ENCODE assay signal across 25 cellular contexts in genomic region chr6:83488448-83488847, GRCh38. TPM values are rescaled to one million over a fixed set of nuclear protein-coding genes. Genes with fewer than 3 reads are reported as not detected.
"Had no signal": no experiment of that assay in that cellular context is flagged by ENCODE, and none has a peak within 500 bp of the region (broad histone marks: within the 10 kb centered on the region; RNA-seq: fewer than 3 reads in every experiment).

No MANE protein-coding gene starts in this region.

- ATAC-seq: K562, Panc1, PC-3 had no signal

- H3K36me3 Mint-ChIP-seq: IgD-negative memory B cell had no signal

- H3K4me3 ChIP-seq: K562 had no signal

- H3K9me3 Mint-ChIP-seq: IgD-negative memory B cell had no signal

- H3K9me3 ChIP-seq: SK-N-SH had no signal

- H3K27ac ChIP-seq: HL-60, KMS-11, RWPE1 had no signal

- DNase-seq: Kasumi-1, MV-4-11, NCI-H1048, NCI-H1105, NCI-H1417 treated with DMSO at 0.1 percent for 48 hours, NCI-H146, NCI-H1694 treated with DMSO at 0.1 percent for 48 hours, NCI-H1930, NCI-H2081, NCI-H2107, NCI-H2227 treated with DMSO at 0.1 percent for 48 hours, NCI-H524, NCI-H526 treated with DMSO at 0.1 percent for 48 hours, NCI-H748 treated with DMSO at 0.1 percent for 48 hours, SHP77, SK-N-SH had no signal

- H3K27me3 Mint-ChIP-seq: IgD-negative memory B cell had no signal

- H3K4me3 Mint-ChIP-seq: IgD-negative memory B cell had no signal

- H3K4me1 Mint-ChIP-seq: IgD-negative memory B cell had no signal

RNA-seq across cellular contexts. Expression of gene PRSS35, which starts 23.9 kb away (rescaled TPM):
- total RNA-seq: K562, MCF 10A, NCI-H460 had no signal
- polyA plus RNA-seq: IgD-negative memory B cell, K562 had no signal

RNA-seq across cellular contexts. Expression of gene ME1, which starts 57.6 kb away (rescaled TPM):
- polyA plus RNA-seq: IgD-negative memory B cell had no signal
